17 cellular contexts compared by ENCODE assay signal in genomic region chr2:213004197-213004821, GRCh38.
"Had no signal": no experiment of that assay in that cellular context is flagged by ENCODE, and none has a peak within 500 bp of the region (broad histone marks: within the 10 kb centered on the region; RNA-seq: fewer than 3 reads in every experiment).

No MANE protein-coding gene starts in this region.

- H3K27ac ChIP-seq: body of pancreas, dorsolateral prefrontal cortex, epithelial cell of prostate, gastrocnemius medialis, heart right ventricle, pancreas had no signal

- H3K4me3 Mint-ChIP-seq: activated naive CD8-positive, alpha-beta T cell; activated T-helper 1 cell treated with anti-CD3 and anti-CD28 coated beads, Interleukin-12 subunit alpha, Interleukin-12 subunit beta, Interleukin-2, Interleukin-4 antibody, amounts not matched to agents 30 ng/mL and 10 ng/mL and 1 ng/mL, durations not matched to agents 14 hours and 24 hours and 36 hours; naive thymus-derived CD4-positive, alpha-beta T cell; stimulated activated naive B cell treated with anti-CD40 and anti-IgM and Interleukin-4, amounts not matched to agents 10 μg/mL and 1 μg/mL and 100 μg/mL, for 72 hours; T-helper 2 cell treated with Interferon-gamma antibody and Interleukin-4, amounts not matched to agents 5 μg/mL and 100 μg/mL, for 36 hours had no signal

- H3K27me3 ChIP-seq: body of pancreas, dorsolateral prefrontal cortex, gastrocnemius medialis, heart right ventricle, pancreas had no signal

- H3K4me1 ChIP-seq: body of pancreas, pancreas had no signal

- H3K36me3 ChIP-seq: pancreas had no signal

- H3K4me3 ChIP-seq: body of pancreas, dorsolateral prefrontal cortex, gastrocnemius medialis, heart right ventricle, pancreas had no signal

- H3K9me3 ChIP-seq: body of pancreas, gastrocnemius medialis, heart right ventricle, pancreas had no signal

- H3K9me3 Mint-ChIP-seq: activated T-helper 1 cell treated with anti-CD3 and anti-CD28 coated beads, Interleukin-12 subunit alpha, Interleukin-12 subunit beta, Interleukin-2, Interleukin-4 antibody, amounts not matched to agents 30 ng/mL and 10 ng/mL and 1 ng/mL, durations not matched to agents 14 hours and 24 hours and 36 hours; stimulated activated naive B cell treated with anti-CD40 and anti-IgM and Interleukin-4, amounts not matched to agents 10 μg/mL and 1 μg/mL and 100 μg/mL, for 72 hours; T-helper 2 cell treated with Interferon-gamma antibody and Interleukin-4, amounts not matched to agents 5 μg/mL and 100 μg/mL, for 36 hours had no signal

- H3K27ac Mint-ChIP-seq: activated naive CD8-positive, alpha-beta T cell; activated T-helper 1 cell treated with anti-CD3 and anti-CD28 coated beads, Interleukin-12 subunit alpha, Interleukin-12 subunit beta, Interleukin-2, Interleukin-4 antibody, amounts not matched to agents 30 ng/mL and 10 ng/mL and 1 ng/mL, durations not matched to agents 14 hours and 24 hours and 36 hours; stimulated activated naive B cell treated with anti-CD40 and anti-IgM and Interleukin-4, amounts not matched to agents 10 μg/mL and 1 μg/mL and 100 μg/mL, for 72 hours; T-helper 2 cell treated with Interferon-gamma antibody and Interleukin-4, amounts not matched to agents 5 μg/mL and 100 μg/mL, for 36 hours had no signal

- H3K36me3 Mint-ChIP-seq: activated naive CD8-positive, alpha-beta T cell; naive thymus-derived CD4-positive, alpha-beta T cell had no signal

- H3K27me3 Mint-ChIP-seq: activated naive CD8-positive, alpha-beta T cell; stimulated activated naive B cell treated with anti-CD40 and anti-IgM and Interleukin-4, amounts not matched to agents 10 μg/mL and 1 μg/mL and 100 μg/mL, for 72 hours had no signal

- DNase-seq: activated CD4-positive, alpha-beta T cell treated with anti-CD3 and anti-CD28 coated beads, Interleukin-2, amount 50 U/mL, for 4 hours; activated T-cell treated with anti-CD3 and anti-CD28 coated beads for 4 hours; body of pancreas; caudate nucleus; dorsolateral prefrontal cortex; gastrocnemius medialis; heart right ventricle; left cardiac atrium; mesenchymal stem cell; naive thymus-derived CD4-positive, alpha-beta T cell; pancreas; stimulated activated naive B cell treated with anti-CD40 and anti-IgM and Interleukin-4, amounts not matched to agents 10 μg/mL and 1 μg/mL and 100 μg/mL, for 72 hours had no signal

- ATAC-seq: body of pancreas; gastrocnemius medialis; heart right ventricle; naive thymus-derived CD4-positive, alpha-beta T cell; pancreas; sciatic nerve; stimulated activated naive B cell treated with anti-CD40 and anti-IgM and Interleukin-4, amounts not matched to agents 10 μg/mL and 1 μg/mL and 100 μg/mL, for 72 hours had no signal
